In genomic region chr17:61469474-61469873, GRCh38 we compare ENCODE assay signal across 30 cellular contexts. TPM values are rescaled to one million over a fixed set of nuclear protein-coding genes. Genes with fewer than 3 reads are reported as not detected.
"Had no signal": no experiment of that assay in that cellular context is flagged by ENCODE, and none has a peak within 500 bp of the region (broad histone marks: within the 10 kb centered on the region; RNA-seq: fewer than 3 reads in every experiment).

No MANE protein-coding gene starts in this region.

- H3K4me3 ChIP-seq: coronary artery, gastroesophageal sphincter, heart left ventricle, hepatocyte, left lung, mucosa of descending colon, pancreas, prostate gland, right atrium auricular region, skin epidermis, suprapubic skin, transverse colon, upper lobe of right lung, uterus had no signal

- DNase-seq: foreskin fibroblast; left cardiac atrium; mesenchymal stem cell; naive B cell; stimulated activated CD4-positive, alpha-beta T cell treated with anti-CD3 and anti-CD28 coated beads, Interleukin-15, amount 100 ng/mL, for 24 hours; stimulated activated CD4-positive, alpha-beta T cell treated with anti-CD3 and anti-CD28 coated beads, Interleukin-2, amount 100 ng/mL, for 48 hours; stimulated activated CD8-positive, alpha-beta memory T cell treated with anti-CD3 and anti-CD28 coated beads, Interleukin-4, amount 100 ng/mL, for 48 hours; stimulated activated naive CD4-positive, alpha-beta T cell; stimulated activated naive CD8-positive, alpha-beta T cell treated with anti-CD3 and anti-CD28 coated beads, Interleukin-15, amount 100 ng/mL, for 72 hours; transverse colon had no signal

- H3K27me3 ChIP-seq: gastroesophageal sphincter, hepatocyte, pancreas, right atrium auricular region, transverse colon, upper lobe of right lung, uterus had no signal

- H3K27ac ChIP-seq: coronary artery, gastroesophageal sphincter, heart left ventricle, left lung, neutrophil, pancreas, prostate gland, right atrium auricular region, skin epidermis, suprapubic skin, transverse colon, upper lobe of right lung, uterus had no signal

- H2AFZ ChIP-seq: hepatocyte had no signal

- H3K4me1 ChIP-seq: gastroesophageal sphincter, prostate gland, right atrium auricular region, uterus had no signal

- H3K9me3 ChIP-seq: gastroesophageal sphincter, heart left ventricle, left lung, mucosa of descending colon, neutrophil, pancreas, prostate gland, right atrium auricular region, suprapubic skin, transverse colon, upper lobe of right lung, uterus had no signal

- H3K4me2 ChIP-seq: hepatocyte had no signal

- ATAC-seq: gastroesophageal sphincter; heart left ventricle; left cardiac atrium; left lung; mucosa of descending colon; natural killer cell treated with Interleukin-12 subunit alpha and Interleukin-12 subunit beta and Interleukin-15 and Interleukin-18, amount 100 ng/mL, for 72 hours; stimulated activated naive CD8-positive, alpha-beta T cell treated with anti-CD3 and anti-CD28 coated beads, Interleukin-15, amount 100 ng/mL, for 72 hours; upper lobe of right lung had no signal

- H3K36me3 ChIP-seq: gastroesophageal sphincter, heart left ventricle, left lung, neutrophil, pancreas, prostate gland, right atrium auricular region, suprapubic skin, transverse colon, uterus had no signal

- FAIRE-seq: pancreas had no signal

RNA-seq across cellular contexts. Expression of gene TBX4, which starts 17.3 kb away (rescaled TPM):
- total RNA-seq: dermis microvascular lymphatic vessel endothelial cell; kidney epithelial cell; left cardiac atrium; lung microvascular endothelial cell; mucosa of descending colon; natural killer cell treated with Interleukin-12 subunit alpha and Interleukin-12 subunit beta and Interleukin-15 and Interleukin-18, amount 100 ng/mL, for 72 hours; neural crest cell; omental fat pad; pancreas; right atrium auricular region; uterus had no signal
- polyA plus RNA-seq: pancreas had no signal
